14 cellular contexts compared by ENCODE assay signal in genomic region chr6:11380549-11380948, GRCh38.
DNase-seq lines count a peak whose midpoint lies in the region; ATAC-seq and TF ChIP-seq lines count a peak whose summit lies in the region.
"Had no signal": no experiment of that assay in that cellular context is flagged by ENCODE, and none has a peak within 500 bp of the region (broad histone marks: within the 10 kb centered on the region; RNA-seq: fewer than 3 reads in every experiment).

No MANE protein-coding gene starts in this region.

- H3K27ac Mint-ChIP-seq in CD4-positive, alpha-beta T cell = peak overlapping the region; percentile 93
- H3K27ac Mint-ChIP-seq in activated T-helper 2 cell treated with anti-CD3 and anti-CD28 coated beads, Interferon-gamma antibody, Interleukin-2, Interleukin-4, amounts not matched to agents 10 μg/mL and 5 μg/mL and 100 μg/mL, durations not matched to agents 14 hours and 24 hours and 36 hours = no peak overlapping the region
- peak overlapping the region; percentile 95 to 97 for H3K27ac Mint-ChIP-seq in natural killer cell
- H3K27ac Mint-ChIP-seq: HFFc6 had no signal

- H3K27ac ChIP-seq in CD4-positive, alpha-beta T cell (ENCODE audit: low read depth, low read length) = no peak overlapping the region
- H3K27ac ChIP-seq in SJCRH30 = no peak overlapping the region
- H3K27ac ChIP-seq: cardiac muscle cell, foreskin keratinocyte, pancreas had no signal

- H3K36me3 ChIP-seq in SJCRH30 = no peaks in the 10 kb centered on the region
- H3K36me3 ChIP-seq: cardiac muscle cell, pancreas had no signal

- no peak for TF ChIP-seq CTCF in CD4-positive, alpha-beta T cell (IDR thresholded peaks at IDR 0.05)
- TF ChIP-seq CTCF in GM12865 (IDR thresholded peaks at IDR 0.05; ENCODE audit: insufficient read depth, low read depth, low read length, missing control alignments) = no peak
- no peak for TF ChIP-seq CTCF in natural killer cell (IDR thresholded peaks at IDR 0.05)
- TF ChIP-seq CTCF in lower leg skin (IDR thresholded peaks at IDR 0.05) = no peak

- no peak for TF ChIP-seq POLR2A in lower leg skin (IDR thresholded peaks at IDR 0.05)

- no peak for DNase-seq in CD4-positive, alpha-beta T cell
- DNase-seq in GM12865 (ENCODE audit: low read depth) = no peak
- DNase-seq in activated T-helper 2 cell treated with anti-CD3 and anti-CD28 coated beads, Interferon-gamma antibody, Interleukin-2, Interleukin-4, amounts not matched to agents 10 μg/mL and 5 μg/mL and 100 μg/mL, durations not matched to agents 14 hours and 24 hours and 36 hours (ENCODE audit: low spot score) = no peak
- no peak for DNase-seq in natural killer cell
- DNase-seq in SJCRH30 = no peak
- no peak for DNase-seq in lower leg skin (ENCODE audit: low spot score in 2 of 2)
- DNase-seq: foreskin keratinocyte, HFFc6, NCI-H187, NCI-H524 treated with DMSO at 0.1 percent for 48 hours, pancreas had no signal

- H3K9me3 Mint-ChIP-seq in CD4-positive, alpha-beta T cell = no peaks in the 10 kb centered on the region
- H3K9me3 Mint-ChIP-seq in activated T-helper 2 cell treated with anti-CD3 and anti-CD28 coated beads, Interferon-gamma antibody, Interleukin-2, Interleukin-4, amounts not matched to agents 10 μg/mL and 5 μg/mL and 100 μg/mL, durations not matched to agents 14 hours and 24 hours and 36 hours = peaks cover 8% of the 10 kb centered on the region
- no peaks in the 10 kb centered on the region for H3K9me3 Mint-ChIP-seq in natural killer cell

- H3K4me3 Mint-ChIP-seq in CD4-positive, alpha-beta T cell = peak overlapping the region; percentile 85
- H3K4me3 Mint-ChIP-seq in activated T-helper 2 cell treated with anti-CD3 and anti-CD28 coated beads, Interferon-gamma antibody, Interleukin-2, Interleukin-4, amounts not matched to agents 10 μg/mL and 5 μg/mL and 100 μg/mL, durations not matched to agents 14 hours and 24 hours and 36 hours (ENCODE audit: low read depth) = peak overlapping the region; percentile 85
- peak overlapping the region; percentile 97 for H3K4me3 Mint-ChIP-seq in natural killer cell
- H3K4me3 Mint-ChIP-seq: HFFc6 had no signal

- CTCF ChIA-PET in CD4-positive, alpha-beta T cell (lab: Charles Lee) = interaction anchor here (1.6 kb wide), 1 partner anchor 115 kb away, joined by 5 read pairs; no protein-coding TSS in a partner anchor

- peaks cover 52% of the 10 kb centered on the region for H3K36me3 Mint-ChIP-seq in CD4-positive, alpha-beta T cell (ENCODE audit: low read depth)
- peaks cover 51% of the 10 kb centered on the region for H3K36me3 Mint-ChIP-seq in activated T-helper 2 cell treated with anti-CD3 and anti-CD28 coated beads, Interferon-gamma antibody, Interleukin-2, Interleukin-4, amounts not matched to agents 10 μg/mL and 5 μg/mL and 100 μg/mL, durations not matched to agents 14 hours and 24 hours and 36 hours (ENCODE audit: low read depth)
- peaks cover 7% of the 10 kb centered on the region for H3K36me3 Mint-ChIP-seq in natural killer cell

- no peaks in the 10 kb centered on the region for H3K9me3 ChIP-seq in CD4-positive, alpha-beta T cell (ENCODE audit: control insufficient read depth, low read length)
- H3K9me3 ChIP-seq in SJCRH30 (replicated peaks) = no peaks in the 10 kb centered on the region
- H3K9me3 ChIP-seq: pancreas had no signal

- H3K4me1 Mint-ChIP-seq in CD4-positive, alpha-beta T cell (ENCODE audit: low read depth) = peaks cover 69% of the 10 kb centered on the region
- peaks cover 56% of the 10 kb centered on the region for H3K4me1 Mint-ChIP-seq in activated T-helper 2 cell treated with anti-CD3 and anti-CD28 coated beads, Interferon-gamma antibody, Interleukin-2, Interleukin-4, amounts not matched to agents 10 μg/mL and 5 μg/mL and 100 μg/mL, durations not matched to agents 14 hours and 24 hours and 36 hours (ENCODE audit: low read depth)
- peaks cover 66 to 72% of the 10 kb centered on the region in 2 donors for H3K4me1 Mint-ChIP-seq in natural killer cell

- 74 to 76% methylated on average over 7 of the region's 7 CpGs for WGBS in lower leg skin, 2 donors

- H3K4me1 ChIP-seq in SJCRH30 = no peaks in the 10 kb centered on the region
- H3K4me1 ChIP-seq: foreskin keratinocyte, pancreas had no signal

- no peaks in the 10 kb centered on the region for H3K27me3 ChIP-seq in CD4-positive, alpha-beta T cell (ENCODE audit: control insufficient read depth, insufficient read depth, low read length)
- no peaks in the 10 kb centered on the region for H3K27me3 ChIP-seq in SJCRH30
- H3K27me3 ChIP-seq: cardiac muscle cell, foreskin keratinocyte, pancreas had no signal

- no peak for ATAC-seq in CD4-positive, alpha-beta T cell (ENCODE audit: poor library complexity)
- ATAC-seq in natural killer cell (no peak), HG03108 (IDR thresholded peaks at IDR 0.05; ENCODE audit: unreplicated experiment) (no peak)
- ATAC-seq: foreskin keratinocyte, pancreas had no signal

- H3K4me3 ChIP-seq in GM12865 (ENCODE audit: low read depth, low read length) = peak overlapping the region; percentile 59
- no peak overlapping the region for H3K4me3 ChIP-seq in SJCRH30
- no peak overlapping the region for H3K4me3 ChIP-seq in lower leg skin (ENCODE audit: low read depth, poor library complexity, severe bottlenecking)
- H3K4me3 ChIP-seq: cardiac muscle cell, smooth muscle cell had no signal

- intact Hi-C loops in CD4-positive, alpha-beta T cell (cut with DNase I, micrococcal nuclease) = loop anchor here (2.0 to 5.0 kb wide), 2 partner anchors 146 to 632 kb away; partner anchors contain the start of gene HIVEP1 (in 1 of the 2)
- intact Hi-C loops in activated T-helper 2 cell treated with anti-CD3 and anti-CD28 coated beads, Interferon-gamma antibody, Interleukin-2, Interleukin-4, amounts not matched to agents 10 μg/mL and 5 μg/mL and 100 μg/mL, durations not matched to agents 14 hours and 24 hours and 36 hours (cut with micrococcal nuclease) = loop anchor here (5.0 kb wide), 1 partner anchor 38 kb away; no protein-coding TSS in a partner anchor
- intact Hi-C loops in natural killer cell (cut with micrococcal nuclease) (loop anchor here (5.0 kb wide), 1 partner anchor 63 kb away; no protein-coding TSS in a partner anchor), lower leg skin (cut with DNase I; ENCODE audit: low total_unique reads) (no loop called here)

- POLR2A ChIA-PET in CD4-positive, alpha-beta T cell (lab: Charles Lee) = interaction anchor here (1.5 to 3.2 kb wide), 4 partner anchors 14 to 41 kb away, joined by 4 to 29 read pairs (median 6); no protein-coding TSS in a partner anchor

- H3K27me3 Mint-ChIP-seq in CD4-positive, alpha-beta T cell = no peaks in the 10 kb centered on the region
- H3K27me3 Mint-ChIP-seq in activated T-helper 2 cell treated with anti-CD3 and anti-CD28 coated beads, Interferon-gamma antibody, Interleukin-2, Interleukin-4, amounts not matched to agents 10 μg/mL and 5 μg/mL and 100 μg/mL, durations not matched to agents 14 hours and 24 hours and 36 hours (ENCODE audit: low read depth) = no peaks in the 10 kb centered on the region
- H3K27me3 Mint-ChIP-seq in natural killer cell (ENCODE audit: low read depth in 2 of 2) = peaks cover 0 to 3% of the 10 kb centered on the region in 2 donors
